22 cellular contexts compared by ENCODE assay signal in genomic region chr6:138677538-138677937, GRCh38.
"Had no signal": no experiment of that assay in that cellular context is flagged by ENCODE, and none has a peak within 500 bp of the region (broad histone marks: within the 10 kb centered on the region; RNA-seq: fewer than 3 reads in every experiment).

No MANE protein-coding gene starts in this region.

- H3K36me3 ChIP-seq: cardiac muscle cell, colonic mucosa, gastroesophageal sphincter, transverse colon, uterus had no signal

- H3K4me1 ChIP-seq: colonic mucosa, transverse colon, uterus had no signal

- H3K4me3 ChIP-seq: cardiac muscle cell, colonic mucosa, dorsolateral prefrontal cortex, gastroesophageal sphincter, hepatocyte, transverse colon, uterus had no signal

- H3K27me3 ChIP-seq: cardiac muscle cell, colonic mucosa, dorsolateral prefrontal cortex, gastroesophageal sphincter, hepatocyte, transverse colon, uterus had no signal

- H3K4me2 ChIP-seq: hepatocyte had no signal

- H3K27ac ChIP-seq: cardiac muscle cell, colonic mucosa, gastroesophageal sphincter, hepatocyte, transverse colon, uterus had no signal

- H2AFZ ChIP-seq: hepatocyte had no signal

- H3K9me3 ChIP-seq: colonic mucosa, gastroesophageal sphincter, transverse colon, uterus had no signal

- ATAC-seq: gastroesophageal sphincter; left cardiac atrium; naive thymus-derived CD8-positive, alpha-beta T cell; right cardiac atrium had no signal

- DNase-seq: activated CD4-positive, alpha-beta T cell treated with anti-CD3 and anti-CD28 coated beads for 4 hours; activated CD4-positive, alpha-beta T cell treated with anti-CD3 and anti-CD28 coated beads, Interleukin-2, amount 50 U/mL, for 48 hours; activated CD8-positive, alpha-beta memory T cell treated with anti-CD3 and anti-CD28 coated beads for 24 hours; activated effector memory CD4-positive, alpha-beta T cell treated with Interleukin-2 at 50 U/mL for 16 hours; activated naive CD4-positive, alpha-beta T cell treated with Interleukin-2 at 50 U/mL for 16 hours; anterior cingulate cortex; cerebellar nuclear complex; colonic mucosa; dorsolateral prefrontal cortex; effector memory CD4-positive, alpha-beta T cell; islet precursor cell; left cardiac atrium; naive thymus-derived CD8-positive, alpha-beta T cell; nucleus accumbens; right cardiac atrium; stimulated activated CD4-positive, alpha-beta T cell treated with anti-CD3 and anti-CD28 coated beads, Interleukin-2, amount 100 ng/mL, for 48 hours; stimulated activated naive CD4-positive, alpha-beta T cell treated with Interleukin-2 at 50 U/mL for 16 hours; transverse colon; uterus had no signal
